In the genomic region with DNA sequence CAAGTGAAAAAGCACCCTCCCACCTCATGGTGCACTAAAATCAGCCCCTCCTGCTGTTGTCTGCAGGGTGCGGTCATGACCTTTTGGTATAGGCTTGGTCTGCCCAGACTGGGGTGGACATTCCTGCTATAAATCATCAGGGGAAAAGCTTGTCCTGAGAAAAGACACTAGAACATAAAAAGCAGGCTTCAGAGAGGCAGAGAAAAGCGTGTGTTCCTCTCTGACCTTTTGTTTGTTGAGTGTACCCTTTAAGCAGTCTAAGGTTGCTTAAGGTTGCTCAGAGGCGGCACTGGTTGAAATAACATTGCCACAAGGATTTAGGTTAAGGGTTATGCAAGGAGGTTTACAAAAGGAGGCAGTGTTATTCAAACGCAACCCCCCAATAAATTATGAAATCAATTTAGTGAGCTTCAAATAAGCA, we compare ENCODE assay signal across 1 cellular context.
TF ChIP-seq lines count a peak whose summit lies in the region.

No MANE protein-coding gene starts in this region.

TF ChIP-seq in liver, 16 proteins besides CTCF, POLR2A, EP300 and RAD21 (continued from another document):
- TF ChIP-seq, protein P1, sequence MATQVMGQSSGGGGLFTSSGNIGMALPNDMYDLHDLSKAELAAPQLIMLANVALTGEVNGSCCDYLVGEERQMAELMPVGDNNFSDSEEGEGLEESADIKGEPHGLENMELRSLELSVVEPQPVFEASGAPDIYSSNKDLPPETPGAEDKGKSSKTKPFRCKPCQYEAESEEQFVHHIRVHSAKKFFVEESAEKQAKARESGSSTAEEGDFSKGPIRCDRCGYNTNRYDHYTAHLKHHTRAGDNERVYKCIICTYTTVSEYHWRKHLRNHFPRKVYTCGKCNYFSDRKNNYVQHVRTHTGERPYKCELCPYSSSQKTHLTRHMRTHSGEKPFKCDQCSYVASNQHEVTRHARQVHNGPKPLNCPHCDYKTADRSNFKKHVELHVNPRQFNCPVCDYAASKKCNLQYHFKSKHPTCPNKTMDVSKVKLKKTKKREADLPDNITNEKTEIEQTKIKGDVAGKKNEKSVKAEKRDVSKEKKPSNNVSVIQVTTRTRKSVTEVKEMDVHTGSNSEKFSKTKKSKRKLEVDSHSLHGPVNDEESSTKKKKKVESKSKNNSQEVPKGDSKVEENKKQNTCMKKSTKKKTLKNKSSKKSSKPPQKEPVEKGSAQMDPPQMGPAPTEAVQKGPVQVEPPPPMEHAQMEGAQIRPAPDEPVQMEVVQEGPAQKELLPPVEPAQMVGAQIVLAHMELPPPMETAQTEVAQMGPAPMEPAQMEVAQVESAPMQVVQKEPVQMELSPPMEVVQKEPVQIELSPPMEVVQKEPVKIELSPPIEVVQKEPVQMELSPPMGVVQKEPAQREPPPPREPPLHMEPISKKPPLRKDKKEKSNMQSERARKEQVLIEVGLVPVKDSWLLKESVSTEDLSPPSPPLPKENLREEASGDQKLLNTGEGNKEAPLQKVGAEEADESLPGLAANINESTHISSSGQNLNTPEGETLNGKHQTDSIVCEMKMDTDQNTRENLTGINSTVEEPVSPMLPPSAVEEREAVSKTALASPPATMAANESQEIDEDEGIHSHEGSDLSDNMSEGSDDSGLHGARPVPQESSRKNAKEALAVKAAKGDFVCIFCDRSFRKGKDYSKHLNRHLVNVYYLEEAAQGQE (IDR thresholded peaks at IDR 0.05), result no peak
TF ChIP-seq in liver: peak in this region for 1.
